ENCODE assay signal across 13 cellular contexts in the genomic region with DNA sequence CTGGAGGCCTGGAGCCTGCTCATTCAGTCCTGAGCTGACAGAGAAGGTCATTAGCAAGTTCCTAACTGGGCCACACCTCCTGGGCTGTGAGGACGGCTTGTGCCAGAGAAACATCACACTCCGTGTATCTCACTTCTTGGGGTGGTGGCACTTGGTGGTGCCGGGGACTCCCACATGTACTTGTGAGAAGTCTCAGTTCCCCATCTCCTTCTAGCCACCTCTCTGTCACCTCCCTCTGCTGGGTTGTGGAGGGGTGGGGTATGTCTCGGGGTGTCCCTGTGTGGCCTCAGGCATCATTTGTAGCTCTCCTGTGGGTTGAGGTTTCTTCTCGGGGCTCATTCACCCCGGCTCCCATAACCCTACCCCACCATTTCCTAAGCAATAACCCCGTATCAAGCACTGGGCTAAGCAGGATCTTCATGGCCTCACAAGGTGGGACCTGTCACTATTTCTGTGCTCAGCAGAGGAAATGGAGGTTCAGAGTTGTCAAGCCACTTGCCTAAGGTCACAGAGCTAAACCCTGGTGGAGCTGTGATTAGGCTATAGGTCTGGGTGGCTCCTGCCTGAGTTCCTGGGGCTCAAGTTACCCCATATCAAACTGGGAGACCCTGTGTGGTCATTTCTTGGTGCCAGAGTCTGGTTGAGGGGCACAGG.
DNase-seq lines count a peak whose midpoint lies in the region; ATAC-seq and TF ChIP-seq lines count a peak whose summit lies in the region.
"Had no signal": no experiment of that assay in that cellular context is flagged by ENCODE, and none has a peak within 500 bp of the region (broad histone marks: within the 10 kb centered on the region; RNA-seq: fewer than 3 reads in every experiment).

No MANE protein-coding gene starts in this region.

- H3K4me3 ChIP-seq in ascending aorta = no peak overlapping the region
- no peak overlapping the region for H3K4me3 ChIP-seq in mesendoderm (ENCODE audit: low read length)
- no peak overlapping the region for H3K4me3 ChIP-seq in left ventricle myocardium inferior

- no peak overlapping the region for H3K27ac ChIP-seq in ascending aorta
- H3K27ac ChIP-seq in mesendoderm (ENCODE audit: low read depth, low read length) = no peak overlapping the region
- no peak overlapping the region for H3K27ac ChIP-seq in left ventricle myocardium inferior (replicated peaks)
- H3K27ac ChIP-seq: VCaP had no signal

- no peak overlapping the region for H3K56ac ChIP-seq in mesendoderm (ENCODE audit: low read length)

- H3K27me3 Mint-ChIP-seq in stimulated activated memory B cell treated with anti-CD40 and anti-IgM and Interleukin-4, amounts not matched to agents 10 μg/mL and 1 μg/mL and 100 μg/mL, for 72 hours = peaks cover 50% of the 10 kb centered on the region

- H4K5ac ChIP-seq in mesendoderm (ENCODE audit: low read length) = no peak overlapping the region

- DNase-seq in GM19238 (ENCODE audit: insufficient read length, low spot score) (peak; percentile 71), ascending aorta (ENCODE audit: low spot score in 2 of 2) (no peak), mesendoderm (no peak), left ventricle myocardium inferior (no peak)
- DNase-seq: DND-41; stimulated activated CD4-positive, alpha-beta T cell treated with anti-CD3 and anti-CD28 coated beads, Interleukin-4, amount 100 ng/mL, for 1 hour had no signal

- H3K4me2 ChIP-seq in mesendoderm (ENCODE audit: low read length) = no peak overlapping the region

- peak overlapping the region; percentile 81 for H3K27ac Mint-ChIP-seq in stimulated activated memory B cell treated with anti-CD40 and anti-IgM and Interleukin-4, amounts not matched to agents 10 μg/mL and 1 μg/mL and 100 μg/mL, for 72 hours

- H3K9me3 ChIP-seq in ascending aorta (no peaks in the 10 kb centered on the region), left ventricle myocardium inferior (replicated peaks) (no peaks in the 10 kb centered on the region)

- no peak overlapping the region for H3K9ac ChIP-seq in mesendoderm (ENCODE audit: low read length)

- no peak overlapping the region for H3K4ac ChIP-seq in mesendoderm (ENCODE audit: low read depth, low read length)

- H3K27me3 ChIP-seq in ascending aorta (no peaks in the 10 kb centered on the region), mesendoderm (ENCODE audit: insufficient read depth, low read length, poor library complexity) (no peaks in the 10 kb centered on the region), left ventricle myocardium inferior (ENCODE audit: low read depth) (peaks cover 97% of the 10 kb centered on the region)

- ATAC-seq in HG02588 (IDR thresholded peaks at IDR 0.05; ENCODE audit: unreplicated experiment) (peak; percentile 80), HG03460 (IDR thresholded peaks at IDR 0.05; ENCODE audit: unreplicated experiment) (peak; percentile 82)
- peak; percentile 96 for ATAC-seq in stimulated activated memory B cell treated with anti-CD40 and anti-IgM and Interleukin-4, amounts not matched to agents 10 μg/mL and 1 μg/mL and 100 μg/mL, for 72 hours
- no peak for ATAC-seq in activated CD4-positive, CD25-positive, alpha-beta regulatory T cell treated with anti-CD3 and anti-CD28 coated beads, Interleukin-2, amount 50 U/mL, for 24 hours
- ATAC-seq: naive thymus-derived CD8-positive, alpha-beta T cell had no signal

- no CpG with 5 or more reads among the region's 7 CpGs for WGBS in mesendoderm (ENCODE audit: extremely low coverage, insufficient coverage, low lambda C conversion rate)

- H2AK5ac ChIP-seq in mesendoderm (ENCODE audit: low read length) = no peak overlapping the region

- TF ChIP-seq CTCF in ascending aorta (IDR thresholded peaks at IDR 0.05) (no peak), left ventricle myocardium inferior (IDR thresholded peaks at IDR 0.05; ENCODE audit: borderline replicate concordance) (no peak)

- no peak overlapping the region for H3K18ac ChIP-seq in mesendoderm (ENCODE audit: low read length)

- no peaks in the 10 kb centered on the region for H3K79me1 ChIP-seq in mesendoderm (ENCODE audit: low read length)

- H3K9me3 Mint-ChIP-seq in stimulated activated memory B cell treated with anti-CD40 and anti-IgM and Interleukin-4, amounts not matched to agents 10 μg/mL and 1 μg/mL and 100 μg/mL, for 72 hours = no peaks in the 10 kb centered on the region
- H3K9me3 Mint-ChIP-seq: naive thymus-derived CD8-positive, alpha-beta T cell; type B pancreatic cell had no signal

- H3K23ac ChIP-seq in mesendoderm (ENCODE audit: low read length) = no peak overlapping the region

- H3K79me2 ChIP-seq in mesendoderm (ENCODE audit: control insufficient read depth, insufficient read depth, low read length) = no peaks in the 10 kb centered on the region

- H2BK120ac ChIP-seq in mesendoderm (ENCODE audit: low read depth, low read length) = no peak overlapping the region

- intact Hi-C loops in ascending aorta (cut with DNase I) (no loop called here), left ventricle myocardium inferior (cut with micrococcal nuclease) (loop anchor here (2.0 kb wide), 1 partner anchor 307 kb away; no protein-coding TSS in a partner anchor)

- H4K8ac ChIP-seq in mesendoderm (ENCODE audit: low read depth, low read length) = no peak overlapping the region

- no peak overlapping the region for H2BK15ac ChIP-seq in mesendoderm (replicated peaks; ENCODE audit: low read depth)

- H3K36me3 ChIP-seq in ascending aorta (no peaks in the 10 kb centered on the region), mesendoderm (ENCODE audit: control insufficient read depth, insufficient read depth, low read length) (no peaks in the 10 kb centered on the region), left ventricle myocardium inferior (no peaks in the 10 kb centered on the region)

- H3K4me1 ChIP-seq in ascending aorta (no peaks in the 10 kb centered on the region), mesendoderm (ENCODE audit: control insufficient read depth, low read depth, low read length) (no peaks in the 10 kb centered on the region), left ventricle myocardium inferior (no peaks in the 10 kb centered on the region)

- H2BK5ac ChIP-seq in mesendoderm (ENCODE audit: low read length) = no peak overlapping the region

- H3K4me1 Mint-ChIP-seq in stimulated activated memory B cell treated with anti-CD40 and anti-IgM and Interleukin-4, amounts not matched to agents 10 μg/mL and 1 μg/mL and 100 μg/mL, for 72 hours = peaks cover 34% of the 10 kb centered on the region

- H3K36me3 Mint-ChIP-seq in stimulated activated memory B cell treated with anti-CD40 and anti-IgM and Interleukin-4, amounts not matched to agents 10 μg/mL and 1 μg/mL and 100 μg/mL, for 72 hours = no peaks in the 10 kb centered on the region
- H3K36me3 Mint-ChIP-seq: naive thymus-derived CD8-positive, alpha-beta T cell; type B pancreatic cell had no signal

- no peak overlapping the region for H3K4me3 Mint-ChIP-seq in stimulated activated memory B cell treated with anti-CD40 and anti-IgM and Interleukin-4, amounts not matched to agents 10 μg/mL and 1 μg/mL and 100 μg/mL, for 72 hours
- H3K4me3 Mint-ChIP-seq: type B pancreatic cell had no signal

Comparison
In these comparisons a context has a peak if more than half of its experiments do, and no peak if none do; other contexts are left out.
1. ATAC-seq: peak in HG02588 (single experiment), HG03460 (single experiment) and stimulated activated memory B cell treated with anti-CD40 and anti-IgM and Interleukin-4, amounts not matched to agents 10 μg/mL and 1 μg/mL and 100 μg/mL, for 72 hours (single experiment); none in activated CD4-positive, CD25-positive, alpha-beta regulatory T cell treated with anti-CD3 and anti-CD28 coated beads, Interleukin-2, amount 50 U/mL, for 24 hours (0 of 2).